ENCODE assay signal across 23 cellular contexts in genomic region chr18:44693030-44693784, GRCh38. TPM values are rescaled to one million over a fixed set of nuclear protein-coding genes. Genes with fewer than 3 reads are reported as not detected.
A peak's percentile ranks its signal among the peaks of the same experiment; 100 is the strongest.
DNase-seq lines count a peak whose midpoint lies in the region; ATAC-seq, FAIRE-seq and TF ChIP-seq lines count a peak whose summit lies in the region.
"Had no signal": no experiment of that assay in that cellular context is flagged by ENCODE, and none has a peak within 500 bp of the region (broad histone marks: within the 10 kb centered on the region; RNA-seq: fewer than 3 reads in every experiment).

No MANE protein-coding gene starts in this region.

- no peak for TF ChIP-seq RAD21 in GM12878 (IDR thresholded peaks at IDR 0.05; ENCODE audit: insufficient read depth, low read depth, low read length)

- H2BK120ac ChIP-seq in trophoblast cell (ENCODE audit: insufficient read depth, low read length, poor library complexity), result no peak overlapping the region

- peaks cover 7% of the 10 kb centered on the region for H3K36me3 Mint-ChIP-seq in IgD-negative memory B cell
- no peaks in the 10 kb centered on the region for H3K36me3 Mint-ChIP-seq in activated T-cell treated with anti-CD3 and anti-CD28 coated beads, Interleukin-2, amount 50 U/mL, for 4 hours (ENCODE audit: insufficient read depth)
- H3K36me3 Mint-ChIP-seq: naive thymus-derived CD8-positive, alpha-beta T cell; WTC11 had no signal

- no peak overlapping the region for H2BK5ac ChIP-seq in trophoblast cell (ENCODE audit: low read depth, low read length, poor library complexity)

- H3K27ac ChIP-seq in GM12878 (ENCODE audit: control insufficient read depth, insufficient read depth), result no peak overlapping the region
- no peak overlapping the region for H3K27ac ChIP-seq in aorta (ENCODE audit: low read depth in 1 of 2, low read length in 2 of 2)
- no peak overlapping the region for H3K27ac ChIP-seq in trophoblast cell (ENCODE audit: low read depth, low read length)
- H3K27ac ChIP-seq: colonic mucosa, HL-60, testis had no signal

- H3K23ac ChIP-seq in trophoblast cell (ENCODE audit: low read length), result no peak overlapping the region

- RAD21 ChIA-PET in GM12878 (lab: Charles Lee; ENCODE audit: unreplicated experiment), result interaction anchor here (1.1 to 1.9 kb wide), 4 partner anchors 9 to 519 kb away, joined by 3 to 9 read pairs (median 3); no protein-coding TSS in a partner anchor

- no peak overlapping the region for H3K18ac ChIP-seq in trophoblast cell (ENCODE audit: low read length)

- TF ChIP-seq EP300 in GM12878 (IDR thresholded peaks at IDR 0.05; ENCODE audit: borderline replicate concordance in 1 of 2, control insufficient read depth in 1 of 2, low read depth in 2 of 2, low read length in 2 of 2), result no peak

- H2AFZ ChIP-seq in GM12878 (ENCODE audit: control insufficient read depth, low read depth, low read length) (no peak overlapping the region), trophoblast cell (ENCODE audit: insufficient read depth, low read length, poor library complexity) (no peak overlapping the region)

- H3K4me1 Mint-ChIP-seq in IgD-negative memory B cell, result peaks cover 57 to 75% (median 74%) of the 10 kb centered on the region in 3 donors
- peaks cover under 1% of the 10 kb centered on the region for H3K4me1 Mint-ChIP-seq in activated T-cell treated with anti-CD3 and anti-CD28 coated beads, Interleukin-2, amount 50 U/mL, for 4 hours (ENCODE audit: low read depth)

- POLR2A ChIA-PET in GM12878 (lab: Charles Lee), result interaction anchor here (0.6 to 1.8 kb wide), 3 partner anchors 9 to 10 kb away, joined by 4 to 5 read pairs (median 5); no protein-coding TSS in a partner anchor

- no peaks in the 10 kb centered on the region for H3K27me3 ChIP-seq in GM12878 (replicated peaks in 1 of 2; ENCODE audit: control insufficient read depth in 2 of 2, insufficient read depth in 2 of 2, low read length in 1 of 2)
- H3K27me3 ChIP-seq in aorta (ENCODE audit: control insufficient read depth in 1 of 2, insufficient read depth in 2 of 2, low read length in 1 of 2), result no peaks in the 10 kb centered on the region
- H3K27me3 ChIP-seq in trophoblast cell (ENCODE audit: insufficient read depth, low read length), result no peaks in the 10 kb centered on the region
- H3K27me3 ChIP-seq: colonic mucosa, testis had no signal

- no peak overlapping the region for H3K14ac ChIP-seq in trophoblast cell (ENCODE audit: low read length)

- H3K4me2 ChIP-seq in GM12878 (ENCODE audit: control insufficient read depth, insufficient read depth) (no peak overlapping the region; the same call in 1 of the 2 replicates), trophoblast cell (ENCODE audit: low read length) (no peak overlapping the region)

- peaks cover 0 to 2% of the 10 kb centered on the region in 2 experiments; a peak in 2 of 4 replicates for H3K36me3 ChIP-seq in GM12878 (ENCODE audit: control insufficient read depth in 2 of 2, insufficient read depth in 2 of 2, low read length in 1 of 2)
- no peaks in the 10 kb centered on the region for H3K36me3 ChIP-seq in aorta (ENCODE audit: control insufficient read depth in 1 of 2, insufficient read depth in 2 of 2, low read length in 1 of 2)
- H3K36me3 ChIP-seq in trophoblast cell (ENCODE audit: control insufficient read depth in 1 of 2, insufficient read depth in 2 of 2, low read length in 2 of 2), result no peaks in the 10 kb centered on the region
- H3K36me3 ChIP-seq: colonic mucosa had no signal

- no peak overlapping the region for H3K4ac ChIP-seq in trophoblast cell (ENCODE audit: low read depth, low read length)

- 42% methylated on average over 4 of the region's 4 CpGs for WGBS in GM12878 (ENCODE audit: insufficient coverage, insufficient replicate concordance, low lambda C conversion rate, missing lambda C conversion rate)
- 93 to 94% methylated on average over 4 of the region's 4 CpGs for WGBS in aorta, 2 donors
- no CpG with 5 or more reads among the region's 4 CpGs for WGBS in trophoblast cell (ENCODE audit: extremely low coverage, insufficient coverage, insufficient read length)

- no peak overlapping the region for H2BK12ac ChIP-seq in trophoblast cell (ENCODE audit: low read length)

- TF ChIP-seq POLR2A in GM12878 (IDR thresholded peaks at IDR 0.05; ENCODE audit: low read depth, low read length), result no peak

- H3K9ac ChIP-seq in GM12878 (ENCODE audit: control insufficient read depth, insufficient read depth, low read length), result no peak overlapping the region
- no peak overlapping the region for H3K9ac ChIP-seq in trophoblast cell (ENCODE audit: low read length)

- no peak for FAIRE-seq in GM12878 (lab: Jason Lieb, UNC)
- FAIRE-seq: H1 had no signal

- H3K4me3 Mint-ChIP-seq in IgD-negative memory B cell, result peak overlapping the region in 1 of 4 donors; percentile 3
- no peak overlapping the region for H3K4me3 Mint-ChIP-seq in activated T-cell treated with anti-CD3 and anti-CD28 coated beads, Interleukin-2, amount 50 U/mL, for 4 hours
- H3K4me3 Mint-ChIP-seq: naive thymus-derived CD8-positive, alpha-beta T cell; WTC11 had no signal

- H3K27me3 Mint-ChIP-seq in IgD-negative memory B cell, result no peaks in the 10 kb centered on the region
- H3K27me3 Mint-ChIP-seq in activated T-cell treated with anti-CD3 and anti-CD28 coated beads, Interleukin-2, amount 50 U/mL, for 4 hours (ENCODE audit: low read depth), result peaks cover 2% of the 10 kb centered on the region

- DNase-seq in DMS53 (lab: John Stamatoyannopoulos, UW), result peak; percentile 84
- DNase-seq in GM12878 (ENCODE audit: low read depth, low spot score), result no peak
- peak; percentile 97 for DNase-seq in kidney tubule cell (ENCODE audit: low spot score)
- DNase-seq in NCI-H446 (lab: John Stamatoyannopoulos, UW), result no peak
- no peak for DNase-seq in aorta
- no peak for DNase-seq in activated T-cell treated with anti-CD3 and anti-CD28 coated beads, Interleukin-2, amount 50 U/mL, for 4 hours
- no peak for DNase-seq in trophoblast cell
- DNase-seq: activated gamma-delta T cell; amygdala; colonic mucosa; KBM-7; naive thymus-derived CD8-positive, alpha-beta T cell; NCI-H1105 treated with DMSO at 0.1 percent for 48 hours; posterior cingulate gyrus; SHP77; stimulated activated CD4-positive, alpha-beta T cell treated with anti-CD3 and anti-CD28 coated beads, Interleukin-4, amount 100 ng/mL, for 4 hours; testis had no signal

- in situ Hi-C loops in GM12878 (cut with MboI), result no loop called here

- intact Hi-C loops in GM12878 (cut with micrococcal nuclease; ENCODE audit: unreplicated experiment), result no loop called here
- intact Hi-C loops in aorta (cut with DNase I), result no loop called here

- H3K79me2 ChIP-seq in GM12878 (ENCODE audit: control insufficient read depth, insufficient read depth, low read length), result no peaks in the 10 kb centered on the region; the same call in 1 of the 2 replicates
- peaks cover 2% of the 10 kb centered on the region for H3K79me2 ChIP-seq in trophoblast cell (ENCODE audit: control insufficient read depth, insufficient read depth, low read length, poor library complexity)

- ATAC-seq in GM12878 (peak; percentile 58), aorta (ENCODE audit: low FRiP score) (no peak)
- no peak for ATAC-seq in activated T-cell treated with anti-CD3 and anti-CD28 coated beads, Interleukin-2, amount 50 U/mL, for 4 hours
- ATAC-seq: naive thymus-derived CD8-positive, alpha-beta T cell; WTC11 had no signal

- 0 out of 2 replicates have a peak, but pooled peaks cover 5% of the 10 kb centered on the region for H4K20me1 ChIP-seq in GM12878 (ENCODE audit: control insufficient read depth, insufficient read depth)

- peaks cover 2% of the 10 kb centered on the region for H3K79me1 ChIP-seq in trophoblast cell (ENCODE audit: low read length)

- no peak overlapping the region for H3K4me3 ChIP-seq in GM12878
- H3K4me3 ChIP-seq in aorta (ENCODE audit: low read length in 2 of 2), result no peak overlapping the region
- no peak overlapping the region for H3K4me3 ChIP-seq in trophoblast cell (ENCODE audit: low read depth, low read length)
- H3K4me3 ChIP-seq: colonic mucosa, lung, skin epidermis, testis had no signal

- no peak overlapping the region for H4K91ac ChIP-seq in trophoblast cell (ENCODE audit: low read depth, low read length)

- no peak for TF ChIP-seq CTCF in GM12878 (IDR thresholded peaks at IDR 0.05 in 2 of 3, conservative IDR thresholded peaks at IDR 0.05 in 1 of 3; ENCODE audit: control insufficient read depth in 2 of 3, extremely low read depth in 1 of 3, insufficient read depth in 1 of 3, low read depth in 3 of 3, low read length in 3 of 3)

- peaks cover 0 to 1% (median 0%) of the 10 kb centered on the region in 3 donors for H3K9me3 Mint-ChIP-seq in IgD-negative memory B cell
- H3K9me3 Mint-ChIP-seq in activated T-cell treated with anti-CD3 and anti-CD28 coated beads, Interleukin-2, amount 50 U/mL, for 4 hours, result no peaks in the 10 kb centered on the region
- H3K9me3 Mint-ChIP-seq: naive thymus-derived CD8-positive, alpha-beta T cell; WTC11 had no signal

- CTCF ChIA-PET in GM12878 (lab: Yijun Ruan, JAX), result interaction anchor here (1.1 to 4.2 kb wide), 3 partner anchors 10 to 15 kb away, joined by 3 to 21 read pairs (median 4); partner anchors contain the start of gene SETBP1

- H4K8ac ChIP-seq in trophoblast cell (ENCODE audit: low read depth, low read length), result no peak overlapping the region

- H3K9me3 ChIP-seq in GM12878 (replicated peaks; ENCODE audit: control insufficient read depth, insufficient read depth, low read length) (no peaks in the 10 kb centered on the region; the same call in 2 of the 3 replicates), aorta (ENCODE audit: control insufficient read depth, low read length) (no peaks in the 10 kb centered on the region), trophoblast cell (ENCODE audit: insufficient read depth, low read depth, low read length) (no peaks in the 10 kb centered on the region)
- H3K9me3 ChIP-seq: colonic mucosa, testis had no signal

- SMC1A ChIA-PET in GM12878 (lab: Charles Lee; ENCODE audit: uncharacterized antibody, unreplicated experiment), result interaction anchor here (1.0 to 22.0 kb wide), 11 partner anchors 8 to 203 kb away, joined by 3 to 216 read pairs (median 5); no protein-coding TSS in a partner anchor

- no peak overlapping the region for H2AK5ac ChIP-seq in trophoblast cell (ENCODE audit: low read length)

- H3K27ac Mint-ChIP-seq in IgD-negative memory B cell, result peak overlapping the region in 2 of 3 donors; percentile 4 to 9
- H3K27ac Mint-ChIP-seq: naive thymus-derived CD8-positive, alpha-beta T cell; WTC11 had no signal

- H3K4me1 ChIP-seq in GM12878 (ENCODE audit: control insufficient read depth, insufficient read depth, low read length) (peaks cover 2% of the 10 kb centered on the region; the same call in 1 of the 2 replicates), aorta (ENCODE audit: control insufficient read depth in 1 of 2, insufficient read depth in 2 of 2, low read length in 2 of 2) (peaks cover 4 to 6% of the 10 kb centered on the region in 2 donors), trophoblast cell (ENCODE audit: control insufficient read depth in 1 of 2, insufficient read depth in 2 of 2, low read length in 2 of 2) (peaks cover 7 to 15% of the 10 kb centered on the region in 2 experiments)
- H3K4me1 ChIP-seq: colonic mucosa had no signal

- no TSS peak for BruUV-seq in GM12878 (replicated peaks; lab: Mats Ljungman, UMichigan)

- H4K12ac ChIP-seq in trophoblast cell (ENCODE audit: low read depth, low read length), result no peak overlapping the region

RNA-seq across cellular contexts. Expression of gene SETBP1, which starts 12.5 kb away (rescaled TPM):
- 16.8 TPM for polyA plus RNA-seq in IgD-negative memory B cell
- 124 and 128 TPM in 2 replicates for total RNA-seq in GM12878 (2013; cell fraction: nucleolus; rRNA removed)
- total RNA-seq in GM12878 (2014; rRNA removed), result 13.5 and 13.7 TPM in 2 replicates
- 11.9 and 12.5 TPM in 2 replicates for total RNA-seq in GM12878 (2014; rRNA removed; fragmentation: Illumina TruSeq; extraction: Trizol)
- total RNA-seq in GM12878 (2021), result 23.7 and 29.7 TPM in 2 replicates
- 1.9 TPM for polyA plus RNA-seq in GM12878 (2011; ENCODE audit: low read depth)
- 15.0 and 15.4 TPM in 2 replicates for polyA plus RNA-seq in GM12878 (2011; rRNA removed)
- polyA plus RNA-seq in GM12878 (2011; cell fraction: cytosol; rRNA removed), result 8.8 and 10.3 TPM in 2 replicates
- polyA plus RNA-seq in GM12878 (2011; cell fraction: nucleus; rRNA removed), result 31.0 and 32.9 TPM in 2 replicates
- polyA plus RNA-seq in GM12878 (2012), result 2.0 and 3.2 TPM in 2 replicates
- 9.7 and 10.3 TPM in 2 replicates for polyA plus RNA-seq in GM12878 (2014; fragmentation: Illumina TruSeq; extraction: Trizol)
- polyA plus RNA-seq in GM12878 (2014; fragmentation: Nextera tagmentation; extraction: Ambion mirVana), result 1 to 10 TPM in 1 of 2 experiments, under 1 TPM in 1; 0.99 to 2.6 TPM
- 6.9 and 7.0 TPM in 2 replicates for polyA plus RNA-seq in GM12878 (2014; rRNA removed)
- 1 to 10 TPM; 4.0 to 4.3 TPM for polyA plus RNA-seq in GM12878 (2016; fragmentation: Nextera tagmentation; extraction: Ambion mirVana)
- polyA minus RNA-seq in GM12878 (2011; rRNA and poly(A)+ RNA removed), result 41.5 and 46.6 TPM in 2 replicates
- 9.6 and 12.1 TPM in 2 replicates for polyA minus RNA-seq in GM12878 (2011; cell fraction: cytosol; rRNA and poly(A)+ RNA removed)
- 77.5 and 127 TPM in 2 replicates for polyA minus RNA-seq in GM12878 (2011; cell fraction: nucleus; rRNA and poly(A)+ RNA removed)
- total RNA-seq in aorta, result 10 to 100 TPM; 42.4 to 85.0 TPM
- 1 to 10 TPM; 1.3 to 5.8 TPM for polyA plus RNA-seq in aorta
- 1 to 10 TPM; 6.2 to 9.2 (median 7.6) TPM for total RNA-seq in activated T-cell treated with anti-CD3 and anti-CD28 coated beads, Interleukin-2, amount 50 U/mL, for 4 hours
- polyA plus RNA-seq in trophoblast cell (2013), result 6.5 and 7.2 TPM in 2 replicates

Comparison
In these comparisons a context has a peak if more than half of its experiments do, and no peak if none do; other contexts are left out.
1. DNase-seq: peak in DMS53 (single experiment) and kidney tubule cell (single experiment); none in GM12878 (single experiment), NCI-H446 (0 of 2), aorta (0 of 2), activated T-cell treated with anti-CD3 and anti-CD28 coated beads, Interleukin-2, amount 50 U/mL, for 4 hours (single experiment) and trophoblast cell (0 of 2).